Comparison of ENCODE assay signal across 17 cellular contexts in genomic region chr7:50733552-50733951, GRCh38. TPM values are rescaled to one million over a fixed set of nuclear protein-coding genes. Genes with fewer than 3 reads are reported as not detected.
DNase-seq lines count a peak whose midpoint lies in the region; ATAC-seq, FAIRE-seq and TF ChIP-seq lines count a peak whose summit lies in the region.
"Had no signal": no experiment of that assay in that cellular context is flagged by ENCODE, and none has a peak within 500 bp of the region (broad histone marks: within the 10 kb centered on the region; RNA-seq: fewer than 3 reads in every experiment).

No MANE protein-coding gene starts in this region.

- no peaks in the 10 kb centered on the region for H3K27me3 ChIP-seq in GM23248 (replicated peaks; ENCODE audit: insufficient read depth)
- H3K27me3 ChIP-seq in astrocyte (ENCODE audit: insufficient read depth, low read length) = no peaks in the 10 kb centered on the region

- ATAC-seq in GM19035 (IDR thresholded peaks at IDR 0.05; ENCODE audit: unreplicated experiment) = no peak
- ATAC-seq: HCT116; stimulated activated naive B cell treated with anti-CD40 and anti-IgM and Interleukin-4, amounts not matched to agents 10 μg/mL and 1 μg/mL and 100 μg/mL, for 72 hours had no signal

- in situ Hi-C loops in GM23248 (cut with MboI) = no loop called here

- H3K9me3 ChIP-seq in GM23248 (ENCODE audit: low read depth) (no peaks in the 10 kb centered on the region), astrocyte (ENCODE audit: insufficient read depth, low read depth, low read length) (no peaks in the 10 kb centered on the region)

- H2AFZ ChIP-seq in GM23248 (no peak overlapping the region), astrocyte (ENCODE audit: low read depth, low read length) (no peak overlapping the region)

- no peak overlapping the region for H3K4me2 ChIP-seq in GM23248 (ENCODE audit: unreplicated experiment)
- H3K4me2 ChIP-seq in astrocyte (ENCODE audit: low read length) = peak overlapping the region; percentile 47

- peak; percentile 41 for DNase-seq in GM23248
- DNase-seq in astrocyte (ENCODE audit: low read depth) = peak; percentile 95
- peak; percentile 88 for DNase-seq in iris pigment epithelial cell (ENCODE audit: low read depth)
- DNase-seq in retinal pigment epithelial cell (ENCODE audit: low read depth) = peak; percentile 82
- DNase-seq in activated gamma-delta T cell treated with Interleukin-2 at 50 U/mL for 16 hours = no peak
- DNase-seq in immature natural killer cell = no peak
- no peak for DNase-seq in nephron progenitor cell
- DNase-seq: GF-D8; NCI-H2081; SHP77; stimulated activated CD4-positive, alpha-beta T cell treated with anti-CD3 and anti-CD28 coated beads, Interleukin-4, amount 100 ng/mL, for 24 hours; stimulated activated naive B cell treated with anti-CD40 and anti-IgM and Interleukin-4, amounts not matched to agents 10 μg/mL and 1 μg/mL and 100 μg/mL, for 72 hours had no signal

- H3K27me3 Mint-ChIP-seq in astrocyte (ENCODE audit: low read depth, unreplicated experiment) (no peaks in the 10 kb centered on the region), immature natural killer cell (ENCODE audit: low read depth in 3 of 3) (peaks cover 0 to 2% (median 0%) of the 10 kb centered on the region in 3 donors), nephron progenitor cell (ENCODE audit: low read depth, poor library complexity) (no peaks in the 10 kb centered on the region)
- H3K27me3 Mint-ChIP-seq: activated naive CD4-positive, alpha-beta T cell treated with anti-CD3 and anti-CD28 coated beads, Interleukin-2, amount 50 U/mL, for 24 hours; B cell; stimulated activated naive B cell treated with anti-CD40 and anti-IgM and Interleukin-4, amounts not matched to agents 10 μg/mL and 1 μg/mL and 100 μg/mL, for 72 hours had no signal

- H3K36me3 Mint-ChIP-seq in astrocyte (ENCODE audit: low read depth, unreplicated experiment) = peaks cover 15% of the 10 kb centered on the region
- no peaks in the 10 kb centered on the region for H3K36me3 Mint-ChIP-seq in immature natural killer cell
- peaks cover 54% of the 10 kb centered on the region for H3K36me3 Mint-ChIP-seq in nephron progenitor cell (ENCODE audit: low read depth)
- H3K36me3 Mint-ChIP-seq: activated naive CD4-positive, alpha-beta T cell treated with anti-CD3 and anti-CD28 coated beads, Interleukin-2, amount 50 U/mL, for 24 hours; stimulated activated naive B cell treated with anti-CD40 and anti-IgM and Interleukin-4, amounts not matched to agents 10 μg/mL and 1 μg/mL and 100 μg/mL, for 72 hours had no signal

- H3K9me3 Mint-ChIP-seq in astrocyte (ENCODE audit: unreplicated experiment) = no peaks in the 10 kb centered on the region
- H3K9me3 Mint-ChIP-seq in immature natural killer cell = no peaks in the 10 kb centered on the region
- H3K9me3 Mint-ChIP-seq in nephron progenitor cell = peaks cover 37% of the 10 kb centered on the region
- H3K9me3 Mint-ChIP-seq: activated naive CD4-positive, alpha-beta T cell treated with anti-CD3 and anti-CD28 coated beads, Interleukin-2, amount 50 U/mL, for 24 hours had no signal

- H3K4me1 ChIP-seq in GM23248 (ENCODE audit: insufficient read depth) (peaks cover 32% of the 10 kb centered on the region), astrocyte (ENCODE audit: insufficient read depth, low read length) (peaks cover 33% of the 10 kb centered on the region)

- H4K20me1 ChIP-seq in GM23248 (ENCODE audit: insufficient read depth) (no peaks in the 10 kb centered on the region; the same call in none of the 2 replicates), astrocyte (ENCODE audit: insufficient read depth, low read length) (peaks cover 83% of the 10 kb centered on the region)

- H3K79me2 ChIP-seq in GM23248 (ENCODE audit: insufficient read depth) (peaks cover 85% of the 10 kb centered on the region), astrocyte (ENCODE audit: insufficient read depth, low read length) (peaks cover 94% of the 10 kb centered on the region)

- TF ChIP-seq CTCF in astrocyte (IDR thresholded peaks at IDR 0.05; ENCODE audit: insufficient read depth, low read depth, low read length) (no peak), retinal pigment epithelial cell (conservative IDR thresholded peaks at IDR 0.05; ENCODE audit: low read depth, low read length) (no peak), nephron progenitor cell (IDR thresholded peaks at IDR 0.05) (no peak)

- no peak overlapping the region for H3K4me3 Mint-ChIP-seq in astrocyte (ENCODE audit: unreplicated experiment)
- no peak overlapping the region for H3K4me3 Mint-ChIP-seq in immature natural killer cell
- H3K4me3 Mint-ChIP-seq in nephron progenitor cell = no peak overlapping the region
- H3K4me3 Mint-ChIP-seq: activated naive CD4-positive, alpha-beta T cell treated with anti-CD3 and anti-CD28 coated beads, Interleukin-2, amount 50 U/mL, for 24 hours; B cell; stimulated activated naive B cell treated with anti-CD40 and anti-IgM and Interleukin-4, amounts not matched to agents 10 μg/mL and 1 μg/mL and 100 μg/mL, for 72 hours had no signal

- H3K9ac ChIP-seq in GM23248 (no peak overlapping the region), astrocyte (ENCODE audit: low read length) (peak overlapping the region; percentile 57)

- WGBS in GM23248 (ENCODE audit: low coverage in 1 of 2, low lambda C conversion rate in 2 of 2, missing lambda C conversion rate in 2 of 2), 2 experiments = 75 to 80% methylated on average over 5 of the region's 5 CpGs

- H3K27ac ChIP-seq in GM23248 (no peak overlapping the region), astrocyte (ENCODE audit: low read depth, low read length) (peak overlapping the region; percentile 76)

- H3K4me3 ChIP-seq in GM23248 = no peak overlapping the region
- H3K4me3 ChIP-seq in astrocyte (ENCODE audit: insufficient read depth, low read depth, low read length) = no peak overlapping the region
- no peak overlapping the region for H3K4me3 ChIP-seq in retinal pigment epithelial cell (ENCODE audit: low read length)

- H3K36me3 ChIP-seq in GM23248 (ENCODE audit: low read depth) (no peaks in the 10 kb centered on the region), astrocyte (ENCODE audit: insufficient read depth, low read length) (no peaks in the 10 kb centered on the region)

- no peaks in the 10 kb centered on the region for H3K9me2 ChIP-seq in GM23248 (ENCODE audit: insufficient read depth)

- no peak for FAIRE-seq in astrocyte (lab: Jason Lieb, UNC)
- FAIRE-seq: colon had no signal

- H3K27ac Mint-ChIP-seq in astrocyte (ENCODE audit: unreplicated experiment) = peak overlapping the region; percentile 96
- H3K27ac Mint-ChIP-seq in immature natural killer cell = no peak overlapping the region
- H3K27ac Mint-ChIP-seq in nephron progenitor cell = no peak overlapping the region
- H3K27ac Mint-ChIP-seq: activated naive CD4-positive, alpha-beta T cell treated with anti-CD3 and anti-CD28 coated beads, Interleukin-2, amount 50 U/mL, for 24 hours; B cell; stimulated activated naive B cell treated with anti-CD40 and anti-IgM and Interleukin-4, amounts not matched to agents 10 μg/mL and 1 μg/mL and 100 μg/mL, for 72 hours had no signal

- H3F3A ChIP-seq in GM23248 (ENCODE audit: insufficient read depth) = peaks cover 26% of the 10 kb centered on the region

- H3K4me1 Mint-ChIP-seq in astrocyte (ENCODE audit: low read depth, unreplicated experiment) (peaks cover 50% of the 10 kb centered on the region), immature natural killer cell (no peaks in the 10 kb centered on the region), nephron progenitor cell (peaks cover 17% of the 10 kb centered on the region)
- H3K4me1 Mint-ChIP-seq: B cell had no signal

RNA-seq across cellular contexts. Expression of gene GRB10, which starts 49.1 kb away (rescaled TPM):
- total RNA-seq in GM23248 (2014; rRNA removed; shearing (Covaris generic)) = 24.0 and 25.9 TPM in 2 replicates
- polyA plus RNA-seq in GM23248 (2016; fragmentation: Nextera tagmentation; extraction: Ambion mirVana) = 12.8 and 12.9 TPM in 2 replicates
- 81.9 and 83.8 TPM in 2 replicates for total RNA-seq in astrocyte
- polyA plus RNA-seq in immature natural killer cell = not detected
- total RNA-seq: B cell had no signal

Comparison
In these comparisons a context has a peak if more than half of its experiments do, and no peak if none do; other contexts are left out.
1. DNase-seq: peak in GM23248 (single experiment), astrocyte (single experiment), iris pigment epithelial cell (single experiment) and retinal pigment epithelial cell (single experiment); none in activated gamma-delta T cell treated with Interleukin-2 at 50 U/mL for 16 hours (single experiment), immature natural killer cell (0 of 3) and nephron progenitor cell (single experiment).